8 cellular contexts compared by ENCODE assay signal in genomic region chr7:100335566-100336466, GRCh38. TPM values are rescaled to one million over a fixed set of nuclear protein-coding genes. Genes with fewer than 3 reads are reported as not detected.
A peak's percentile ranks its signal among the peaks of the same experiment; 100 is the strongest.
DNase-seq lines count a peak whose midpoint lies in the region; TF ChIP-seq lines count a peak whose summit lies in the region.
"Not testable (repeated sequence)": the region's sequence is repeated elsewhere in the genome, so short reads cannot be mapped to it uniquely, and the experiment has no call there.

No MANE protein-coding gene starts in this region.

- not testable (repeated sequence) for H3K27me3 Mint-ChIP-seq in HFFc6 (ENCODE audit: insufficient read depth)

- H3K27ac ChIP-seq in temporal lobe (ENCODE audit: low read depth, low read length): peak overlapping the region; percentile 72

- H3K4me3 ChIP-seq in NB4 (ENCODE audit: low read depth, low read length): peak overlapping the region; percentile 74

- peak overlapping the region; percentile 93 for H3K27ac Mint-ChIP-seq in HFFc6

- peak overlapping the region; percentile 96 for H3K4me3 Mint-ChIP-seq in HFFc6

- 0 out of 2 replicates have a peak, but pooled peaks have one; percentile 13 for TF ChIP-seq CTCF in HFFc6 (IDR thresholded peaks at IDR 0.05)
- TF ChIP-seq CTCF in NB4 (IDR thresholded peaks at IDR 0.05; ENCODE audit: low read depth, low read length): not testable (repeated sequence)

- not testable (repeated sequence) for H3K36me3 Mint-ChIP-seq in HFFc6 (ENCODE audit: low read depth)

- H3K9me3 Mint-ChIP-seq in HFFc6: not testable (repeated sequence)

- peak; percentile 98 for TF ChIP-seq POLR2A in NB4 (IDR thresholded peaks at IDR 0.05; ENCODE audit: extremely low read depth, insufficient read length)

- peaks cover 11% of the 10 kb centered on the region for H3K4me1 Mint-ChIP-seq in HFFc6 (ENCODE audit: low read depth)

- DNase-seq in GM04504 (ENCODE audit: low read depth) (peak; percentile 84), HFFc6 (peak; percentile 94), NB4 (ENCODE audit: low read depth) (peak; percentile 96), SK-N-DZ (ENCODE audit: low spot score) (peak; percentile 96), globus pallidus (ENCODE audit: low spot score) (peak; percentile 91), occipital lobe (lab: John Stamatoyannopoulos, UW) (peak; percentile 91)
- peak; percentile 82 for DNase-seq in activated naive CD4-positive, alpha-beta T cell treated with anti-CD3 and anti-CD28 coated beads, Interleukin-2, amount 50 U/mL, for 16 hours

RNA-seq across cellular contexts. Expression of gene PILRB, which starts 22.1 kb away (rescaled TPM):
- total RNA-seq in HFFc6 (2021; fragmentation: NEBNext Ultra II Directional; extraction: Animal tissue kit (Norgen Biotek cat#: 25700)): 10 to 100 TPM in 4 of 6 experiments, 1 to 10 TPM in 2; 7.0 to 12.6 (median 10.6) TPM
- polyA plus RNA-seq in SK-N-DZ (2014; cell fraction: cytosol; rRNA removed): 18.8 and 26.7 TPM in 2 replicates
- polyA plus RNA-seq in SK-N-DZ (2014; cell fraction: nucleus; rRNA removed): 206 and 266 TPM in 2 replicates
- total RNA-seq in occipital lobe (9.5 TPM), temporal lobe (8.1 TPM)

RNA-seq across cellular contexts. Expression of gene SPDYE3, which starts 28.3 kb away (rescaled TPM):
- total RNA-seq in HFFc6 (2021; fragmentation: NEBNext Ultra II Directional; extraction: Animal tissue kit (Norgen Biotek cat#: 25700)): not detected
- polyA plus RNA-seq in SK-N-DZ (2014; cell fraction: cytosol; rRNA removed): not detected in 2 replicates
- not detected in 2 replicates for polyA plus RNA-seq in SK-N-DZ (2014; cell fraction: nucleus; rRNA removed)
- total RNA-seq in occipital lobe: not detected
- total RNA-seq in temporal lobe: not detected

RNA-seq across cellular contexts. Expression of gene PILRA, which starts 37.5 kb away (rescaled TPM):
- under 1 TPM in 4 of 6 experiments, not detected in 2; 0.30 to 0.34 (median 0.31) TPM for total RNA-seq in HFFc6 (2021; fragmentation: NEBNext Ultra II Directional; extraction: Animal tissue kit (Norgen Biotek cat#: 25700))
- polyA plus RNA-seq in SK-N-DZ (2014; cell fraction: cytosol; rRNA removed): 0.32 and 2.1 TPM in 2 replicates
- 2.4 and 3.6 TPM in 2 replicates for polyA plus RNA-seq in SK-N-DZ (2014; cell fraction: nucleus; rRNA removed)
- total RNA-seq in occipital lobe (1.1 TPM), temporal lobe (1.2 TPM)

Comparison
In these comparisons a context has a peak if more than half of its experiments do, and no peak if none do; other contexts are left out.
1. Peak in every context shown above with its lines: DNase-seq, H3K4me3 ChIP-seq and H3K27ac ChIP-seq.